23 cellular contexts compared by ENCODE assay signal in the genomic region with DNA sequence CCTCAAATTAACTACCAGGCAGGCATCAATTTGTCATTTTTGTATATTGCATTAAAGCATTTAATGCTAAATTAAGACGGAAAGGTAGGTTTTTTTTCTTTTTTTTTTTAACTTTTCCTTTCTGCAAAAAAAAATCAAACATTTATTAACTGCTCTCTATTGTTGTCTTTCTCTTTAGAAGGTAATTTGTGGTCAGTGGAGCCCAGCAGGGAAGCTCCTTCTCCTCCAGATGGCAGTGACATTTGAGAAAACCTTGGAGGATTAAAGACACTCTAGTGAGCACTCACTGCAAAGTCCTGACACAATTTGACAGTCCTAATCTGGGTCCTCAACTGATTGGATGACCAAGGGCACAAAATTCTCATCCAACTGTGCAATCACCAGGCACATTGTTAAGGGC.
DNase-seq lines count a peak whose midpoint lies in the region; ATAC-seq, FAIRE-seq and TF ChIP-seq lines count a peak whose summit lies in the region.
"Had no signal": no experiment of that assay in that cellular context is flagged by ENCODE, and none has a peak within 500 bp of the region (broad histone marks: within the 10 kb centered on the region; RNA-seq: fewer than 3 reads in every experiment).

No MANE protein-coding gene starts in this region.

- no peak overlapping the region for H3K23ac ChIP-seq in mesendoderm (ENCODE audit: low read length)

- H2BK120ac ChIP-seq in mesendoderm (ENCODE audit: low read depth, low read length), result no peak overlapping the region

- no peak overlapping the region for H4K8ac ChIP-seq in mesendoderm (ENCODE audit: low read depth, low read length)

- no peak overlapping the region for H3K4me3 ChIP-seq in mesendoderm (ENCODE audit: low read length)
- H3K4me3 ChIP-seq: hepatocyte, spleen, tibial nerve had no signal

- no peak overlapping the region for H3K4ac ChIP-seq in mesendoderm (ENCODE audit: low read depth, low read length)

- H3K9ac ChIP-seq in mesendoderm (ENCODE audit: low read length), result no peak overlapping the region

- ATAC-seq in GM21825 (IDR thresholded peaks at IDR 0.05; ENCODE audit: unreplicated experiment), result no peak
- ATAC-seq: activated naive CD4-positive, alpha-beta T cell treated with anti-CD3 and anti-CD28 coated beads, Interleukin-2, amount 50 U/mL, for 72 hours; left cardiac atrium; stimulated activated memory B cell treated with anti-CD40 and anti-IgM and Interleukin-4, amounts not matched to agents 10 μg/mL and 1 μg/mL and 100 μg/mL, for 72 hours had no signal

- no peak overlapping the region for H2BK15ac ChIP-seq in mesendoderm (replicated peaks; ENCODE audit: low read depth)

- WGBS in mesendoderm (ENCODE audit: extremely low coverage, insufficient coverage, low lambda C conversion rate), result no CpG with 5 or more reads among the region's 1 CpG

- peaks cover 4% of the 10 kb centered on the region for H3K4me1 ChIP-seq in mesendoderm (ENCODE audit: control insufficient read depth, low read depth, low read length)
- H3K4me1 ChIP-seq: spleen had no signal

- H3K27me3 ChIP-seq in mesendoderm (ENCODE audit: insufficient read depth, low read length, poor library complexity), result no peaks in the 10 kb centered on the region
- H3K27me3 ChIP-seq: hepatocyte, spleen, tibial nerve had no signal

- no peak overlapping the region for H4K5ac ChIP-seq in mesendoderm (ENCODE audit: low read length)

- peak; percentile 13 for DNase-seq in DMS 273 (lab: John Stamatoyannopoulos, UW; ENCODE audit: unreplicated experiment)
- DNase-seq in DMS 273 treated with DMSO at 0.1 percent for 48 hours (lab: John Stamatoyannopoulos, UW), result no peak
- DNase-seq in NCI-H1092 (lab: John Stamatoyannopoulos, UW), result peak; percentile 60
- peak; percentile 65 for DNase-seq in NCI-H82 treated with DMSO at 0.1 percent for 48 hours (lab: John Stamatoyannopoulos, UW; ENCODE audit: unreplicated experiment)
- DNase-seq in mesendoderm, result peak; percentile 74
- no peak for DNase-seq in RPMI8226
- no peak for DNase-seq in GM12891 (ENCODE audit: insufficient read length, low spot score)
- DNase-seq: activated CD4-positive, alpha-beta T cell treated with anti-CD3 and anti-CD28 coated beads for 4 hours; activated T-cell treated with anti-CD3 and anti-CD28 coated beads for 4 hours; effector CD8-positive, alpha-beta T cell; EL; GOT3; left cardiac atrium; Right ventricle myocardium superior; spleen; T1000 had no signal

- no peaks in the 10 kb centered on the region for H3K36me3 ChIP-seq in mesendoderm (ENCODE audit: control insufficient read depth, insufficient read depth, low read length)
- H3K36me3 ChIP-seq: spleen, tibial nerve had no signal

- H3K79me1 ChIP-seq in mesendoderm (ENCODE audit: low read length), result no peaks in the 10 kb centered on the region

- H3K18ac ChIP-seq in mesendoderm (ENCODE audit: low read length), result no peak overlapping the region

- H3K79me2 ChIP-seq in mesendoderm (ENCODE audit: control insufficient read depth, insufficient read depth, low read length), result no peaks in the 10 kb centered on the region
- H3K79me2 ChIP-seq: hepatocyte had no signal

- no peak overlapping the region for H2AK5ac ChIP-seq in mesendoderm (ENCODE audit: low read length)

- H2BK5ac ChIP-seq in mesendoderm (ENCODE audit: low read length), result no peak overlapping the region

- FAIRE-seq in GM12891 (lab: Jason Lieb, UNC), result no peak

- no peak for TF ChIP-seq POLR2A in GM12891 (IDR thresholded peaks at IDR 0.05; ENCODE audit: low read depth, low read length)

- H3K56ac ChIP-seq in mesendoderm (ENCODE audit: low read length), result no peak overlapping the region

- no peak overlapping the region for H3K27ac ChIP-seq in mesendoderm (ENCODE audit: low read depth, low read length)
- H3K27ac ChIP-seq: 22Rv1, C4-2B, hepatocyte, spleen, tibial nerve had no signal

- no peak overlapping the region for H3K4me2 ChIP-seq in mesendoderm (ENCODE audit: low read length)
- H3K4me2 ChIP-seq: hepatocyte had no signal

TF ChIP-seq in GM12891, 5 proteins besides CTCF, POLR2A, EP300 and RAD21:
- no peak for TF ChIP-seq TAF1 (IDR thresholded peaks at IDR 0.05; ENCODE audit: low read depth, low read length)
- TF ChIP-seq PAX5 (IDR thresholded peaks at IDR 0.05; ENCODE audit: insufficient read depth, low read length, severe bottlenecking), result no peak
- no peak for TF ChIP-seq POLR2AphosphoS5 (IDR thresholded peaks at IDR 0.05; ENCODE audit: low read depth, low read length)
- no peak for TF ChIP-seq SPI1 (IDR thresholded peaks at IDR 0.05; ENCODE audit: low read depth, low read length)
- no peak for TF ChIP-seq POU2F2 (IDR thresholded peaks at IDR 0.05; ENCODE audit: low read depth, low read length)
TF ChIP-seq in GM12891: peak in this region for 0.

Comparison
In these comparisons a context has a peak if more than half of its experiments do, and no peak if none do; other contexts are left out.
1. DNase-seq: peak in DMS 273 (single experiment), NCI-H1092 (single experiment), NCI-H82 treated with DMSO at 0.1 percent for 48 hours (single experiment) and mesendoderm (single experiment); none in DMS 273 treated with DMSO at 0.1 percent for 48 hours (single experiment), RPMI8226 (single experiment) and GM12891 (single experiment).